1 cellular context compared by ENCODE assay signal in the genomic region with DNA sequence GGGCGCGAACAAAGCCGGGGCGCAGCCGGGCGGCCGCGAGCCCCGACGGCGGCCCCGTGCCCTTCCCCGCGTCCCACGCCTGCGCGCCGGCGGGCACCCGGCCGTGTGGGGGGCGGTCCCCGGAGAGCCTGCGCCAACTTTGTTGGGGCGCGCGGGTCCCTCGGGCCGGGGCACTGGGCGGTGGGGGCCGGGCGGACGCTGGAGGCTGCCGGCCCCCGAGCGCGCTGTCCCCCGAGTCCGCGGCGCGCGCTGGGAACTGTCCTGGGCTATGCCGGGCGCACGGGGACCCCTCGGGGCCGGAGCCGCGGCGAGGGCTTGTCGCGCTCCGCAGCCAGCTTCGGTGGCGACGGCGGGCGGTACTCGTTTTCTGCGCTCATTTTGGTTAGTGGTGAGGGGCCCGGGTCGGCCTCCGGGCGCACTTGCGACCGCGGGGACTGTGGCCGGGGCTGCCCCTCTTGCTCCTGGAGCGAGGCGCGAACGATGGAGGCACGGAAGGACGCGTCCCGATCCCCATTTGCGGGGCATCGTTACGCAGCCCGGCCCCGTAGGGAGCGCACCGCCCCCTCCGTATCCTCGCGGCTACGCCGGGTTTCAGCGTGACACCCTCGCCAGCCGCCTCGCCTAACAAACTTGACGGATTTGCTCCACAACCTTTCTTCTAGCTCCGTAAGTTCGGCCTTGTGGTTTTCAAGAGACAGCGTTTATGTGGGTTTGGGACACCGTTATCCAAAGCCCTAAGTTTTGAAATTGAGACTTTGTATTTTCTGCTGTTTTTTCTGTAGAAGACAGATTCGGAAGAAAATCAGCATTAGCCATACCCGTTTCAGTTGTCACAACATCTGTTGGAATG.
A peak's percentile ranks its signal among the peaks of the same experiment; 100 is the strongest.
TF ChIP-seq lines count a peak whose summit lies in the region.

No MANE protein-coding gene starts in this region.

TF ChIP-seq in HEK293, 187 proteins besides CTCF, POLR2A, EP300 and RAD21 (continued from another document and continues in another):
- TF ChIP-seq, protein P1, sequence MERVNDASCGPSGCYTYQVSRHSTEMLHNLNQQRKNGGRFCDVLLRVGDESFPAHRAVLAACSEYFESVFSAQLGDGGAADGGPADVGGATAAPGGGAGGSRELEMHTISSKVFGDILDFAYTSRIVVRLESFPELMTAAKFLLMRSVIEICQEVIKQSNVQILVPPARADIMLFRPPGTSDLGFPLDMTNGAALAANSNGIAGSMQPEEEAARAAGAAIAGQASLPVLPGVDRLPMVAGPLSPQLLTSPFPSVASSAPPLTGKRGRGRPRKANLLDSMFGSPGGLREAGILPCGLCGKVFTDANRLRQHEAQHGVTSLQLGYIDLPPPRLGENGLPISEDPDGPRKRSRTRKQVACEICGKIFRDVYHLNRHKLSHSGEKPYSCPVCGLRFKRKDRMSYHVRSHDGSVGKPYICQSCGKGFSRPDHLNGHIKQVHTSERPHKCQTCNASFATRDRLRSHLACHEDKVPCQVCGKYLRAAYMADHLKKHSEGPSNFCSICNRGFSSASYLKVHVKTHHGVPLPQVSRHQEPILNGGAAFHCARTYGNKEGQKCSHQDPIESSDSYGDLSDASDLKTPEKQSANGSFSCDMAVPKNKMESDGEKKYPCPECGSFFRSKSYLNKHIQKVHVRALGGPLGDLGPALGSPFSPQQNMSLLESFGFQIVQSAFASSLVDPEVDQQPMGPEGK (tag by site-specific recombination; IDR thresholded peaks at IDR 0.05) = peak; percentile 61
- TF ChIP-seq, protein P2, sequence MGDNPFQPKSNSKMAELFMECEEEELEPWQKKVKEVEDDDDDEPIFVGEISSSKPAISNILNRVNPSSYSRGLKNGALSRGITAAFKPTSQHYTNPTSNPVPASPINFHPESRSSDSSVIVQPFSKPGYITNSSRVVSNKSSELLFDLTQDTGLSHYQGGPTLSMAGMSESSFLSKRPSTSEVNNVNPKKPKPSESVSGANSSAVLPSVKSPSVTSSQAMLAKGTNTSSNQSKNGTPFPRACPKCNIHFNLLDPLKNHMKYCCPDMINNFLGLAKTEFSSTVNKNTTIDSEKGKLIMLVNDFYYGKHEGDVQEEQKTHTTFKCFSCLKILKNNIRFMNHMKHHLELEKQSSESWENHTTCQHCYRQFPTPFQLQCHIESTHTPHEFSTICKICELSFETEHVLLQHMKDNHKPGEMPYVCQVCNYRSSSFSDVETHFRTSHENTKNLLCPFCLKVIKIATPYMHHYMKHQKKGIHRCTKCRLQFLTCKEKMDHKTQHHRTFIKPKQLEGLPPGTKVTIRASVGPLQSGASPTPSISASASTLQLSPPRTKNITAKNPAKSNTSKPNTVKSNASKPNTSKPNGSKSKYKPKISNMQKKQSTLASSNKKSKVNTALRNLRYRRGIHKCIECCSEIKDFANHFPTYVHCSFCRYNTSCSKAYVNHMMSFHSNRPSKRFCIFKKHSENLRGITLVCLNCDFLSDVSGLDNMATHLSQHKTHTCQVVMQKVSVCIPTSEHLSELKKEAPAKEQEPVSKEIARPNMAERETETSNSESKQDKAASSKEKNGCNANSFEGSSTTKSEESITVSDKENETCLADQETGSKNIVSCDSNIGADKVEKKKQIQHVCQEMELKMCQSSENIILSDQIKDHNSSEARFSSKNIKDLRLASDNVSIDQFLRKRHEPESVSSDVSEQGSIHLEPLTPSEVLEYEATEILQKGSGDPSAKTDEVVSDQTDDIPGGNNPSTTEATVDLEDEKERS (tag by site-specific recombination; IDR thresholded peaks at IDR 0.05) = no peak
- TF ChIP-seq SCRT1 (tag by site-specific recombination; IDR thresholded peaks at IDR 0.05; ENCODE audit: borderline replicate concordance) = no peak
- no peak for TF ChIP-seq ZNF654 (tag by site-specific recombination; IDR thresholded peaks at IDR 0.05; ENCODE audit: low read depth)
- TF ChIP-seq ZIC2 (tag by site-specific recombination; IDR thresholded peaks at IDR 0.05) = peak; percentile 21; the same call in 1 of the 2 replicates
- TF ChIP-seq KLF16 (tag by site-specific recombination; IDR thresholded peaks at IDR 0.05) = peak; percentile 87
- TF ChIP-seq MZF1 (tag by site-specific recombination; IDR thresholded peaks at IDR 0.05; ENCODE audit: borderline replicate concordance) = peak; percentile 97
- no peak for TF ChIP-seq ZNF416 (tag by site-specific recombination; IDR thresholded peaks at IDR 0.05)
- no peak for TF ChIP-seq GFI1B (tag by site-specific recombination; IDR thresholded peaks at IDR 0.05)
- TF ChIP-seq, protein P3, sequence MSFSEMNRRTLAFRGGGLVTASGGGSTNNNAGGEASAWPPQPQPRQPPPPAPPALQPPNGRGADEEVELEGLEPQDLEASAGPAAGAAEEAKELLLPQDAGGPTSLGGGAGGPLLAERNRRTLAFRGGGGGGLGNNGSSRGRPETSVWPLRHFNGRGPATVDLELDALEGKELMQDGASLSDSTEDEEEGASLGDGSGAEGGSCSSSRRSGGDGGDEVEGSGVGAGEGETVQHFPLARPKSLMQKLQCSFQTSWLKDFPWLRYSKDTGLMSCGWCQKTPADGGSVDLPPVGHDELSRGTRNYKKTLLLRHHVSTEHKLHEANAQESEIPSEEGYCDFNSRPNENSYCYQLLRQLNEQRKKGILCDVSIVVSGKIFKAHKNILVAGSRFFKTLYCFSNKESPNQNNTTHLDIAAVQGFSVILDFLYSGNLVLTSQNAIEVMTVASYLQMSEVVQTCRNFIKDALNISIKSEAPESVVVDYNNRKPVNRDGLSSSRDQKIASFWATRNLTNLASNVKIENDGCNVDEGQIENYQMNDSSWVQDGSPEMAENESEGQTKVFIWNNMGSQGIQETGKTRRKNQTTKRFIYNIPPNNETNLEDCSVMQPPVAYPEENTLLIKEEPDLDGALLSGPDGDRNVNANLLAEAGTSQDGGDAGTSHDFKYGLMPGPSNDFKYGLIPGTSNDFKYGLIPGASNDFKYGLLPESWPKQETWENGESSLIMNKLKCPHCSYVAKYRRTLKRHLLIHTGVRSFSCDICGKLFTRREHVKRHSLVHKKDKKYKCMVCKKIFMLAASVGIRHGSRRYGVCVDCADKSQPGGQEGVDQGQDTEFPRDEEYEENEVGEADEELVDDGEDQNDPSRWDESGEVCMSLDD (tag by site-specific recombination; IDR thresholded peaks at IDR 0.05) = peak; percentile 78
- TF ChIP-seq, protein P4, sequence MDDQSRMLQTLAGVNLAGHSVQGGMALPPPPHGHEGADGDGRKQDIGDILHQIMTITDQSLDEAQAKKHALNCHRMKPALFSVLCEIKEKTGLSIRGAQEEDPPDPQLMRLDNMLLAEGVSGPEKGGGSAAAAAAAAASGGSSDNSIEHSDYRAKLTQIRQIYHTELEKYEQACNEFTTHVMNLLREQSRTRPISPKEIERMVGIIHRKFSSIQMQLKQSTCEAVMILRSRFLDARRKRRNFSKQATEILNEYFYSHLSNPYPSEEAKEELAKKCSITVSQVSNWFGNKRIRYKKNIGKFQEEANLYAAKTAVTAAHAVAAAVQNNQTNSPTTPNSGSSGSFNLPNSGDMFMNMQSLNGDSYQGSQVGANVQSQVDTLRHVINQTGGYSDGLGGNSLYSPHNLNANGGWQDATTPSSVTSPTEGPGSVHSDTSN (CRISPR knock-in tag; IDR thresholded peaks at IDR 0.05) = no peak
- no peak for TF ChIP-seq ZNF114 (tag by site-specific recombination; IDR thresholded peaks at IDR 0.05)
- no peak for TF ChIP-seq REPIN1 (tag by site-specific recombination; IDR thresholded peaks at IDR 0.05; ENCODE audit: low read depth)
- TF ChIP-seq ZBTB17 (tag by site-specific recombination; IDR thresholded peaks at IDR 0.05) = peak; percentile 46; the same call in 1 of the 2 replicates
- TF ChIP-seq ZNF843 (tag by site-specific recombination; IDR thresholded peaks at IDR 0.05) = 0 out of 2 replicates have a peak, but pooled peaks have one; percentile 30
- TF ChIP-seq ZNF248 (tag by site-specific recombination; IDR thresholded peaks at IDR 0.05) = no peak
- 0 out of 2 replicates have a peak, but pooled peaks have one; percentile 9 for TF ChIP-seq KLF1 (tag by site-specific recombination; IDR thresholded peaks at IDR 0.05)
- TF ChIP-seq ZNF341 (tag by site-specific recombination; IDR thresholded peaks at IDR 0.05; ENCODE audit: low read depth) = no peak
- no peak for TF ChIP-seq ZNF302 (tag by site-specific recombination; IDR thresholded peaks at IDR 0.05; ENCODE audit: low read depth)
- 0 out of 2 replicates have a peak, but pooled peaks have one; percentile 19 for TF ChIP-seq EGR2 (tag by site-specific recombination; IDR thresholded peaks at IDR 0.05; ENCODE audit: low read depth)
- no peak for TF ChIP-seq ZNF211 (tag by site-specific recombination; IDR thresholded peaks at IDR 0.05; ENCODE audit: low read depth)
- peak; percentile 91 for TF ChIP-seq ZNF335 (tag by site-specific recombination; conservative IDR thresholded peaks at IDR 0.05)
- peak; percentile 33; the same call in 1 of the 2 replicates for TF ChIP-seq SP3 (tag by site-specific recombination; IDR thresholded peaks at IDR 0.05)
- no peak for TF ChIP-seq ZNF558 (tag by site-specific recombination; IDR thresholded peaks at IDR 0.05)
- TF ChIP-seq ZNF214 (tag by site-specific recombination; IDR thresholded peaks at IDR 0.05; ENCODE audit: borderline replicate concordance) = no peak
- no peak for TF ChIP-seq ZNF791 (tag by site-specific recombination; IDR thresholded peaks at IDR 0.05)
- TF ChIP-seq ZNF184 (tag by site-specific recombination; IDR thresholded peaks at IDR 0.05) = no peak
- peak; percentile 92 for TF ChIP-seq GLIS2 (tag by site-specific recombination; IDR thresholded peaks at IDR 0.05)
- TF ChIP-seq ZNF600 (tag by site-specific recombination; IDR thresholded peaks at IDR 0.05) = peak; percentile 83
- TF ChIP-seq, protein P5, sequence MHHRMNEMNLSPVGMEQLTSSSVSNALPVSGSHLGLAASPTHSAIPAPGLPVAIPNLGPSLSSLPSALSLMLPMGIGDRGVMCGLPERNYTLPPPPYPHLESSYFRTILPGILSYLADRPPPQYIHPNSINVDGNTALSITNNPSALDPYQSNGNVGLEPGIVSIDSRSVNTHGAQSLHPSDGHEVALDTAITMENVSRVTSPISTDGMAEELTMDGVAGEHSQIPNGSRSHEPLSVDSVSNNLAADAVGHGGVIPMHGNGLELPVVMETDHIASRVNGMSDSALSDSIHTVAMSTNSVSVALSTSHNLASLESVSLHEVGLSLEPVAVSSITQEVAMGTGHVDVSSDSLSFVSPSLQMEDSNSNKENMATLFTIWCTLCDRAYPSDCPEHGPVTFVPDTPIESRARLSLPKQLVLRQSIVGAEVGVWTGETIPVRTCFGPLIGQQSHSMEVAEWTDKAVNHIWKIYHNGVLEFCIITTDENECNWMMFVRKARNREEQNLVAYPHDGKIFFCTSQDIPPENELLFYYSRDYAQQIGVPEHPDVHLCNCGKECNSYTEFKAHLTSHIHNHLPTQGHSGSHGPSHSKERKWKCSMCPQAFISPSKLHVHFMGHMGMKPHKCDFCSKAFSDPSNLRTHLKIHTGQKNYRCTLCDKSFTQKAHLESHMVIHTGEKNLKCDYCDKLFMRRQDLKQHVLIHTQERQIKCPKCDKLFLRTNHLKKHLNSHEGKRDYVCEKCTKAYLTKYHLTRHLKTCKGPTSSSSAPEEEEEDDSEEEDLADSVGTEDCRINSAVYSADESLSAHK (tag by site-specific recombination; IDR thresholded peaks at IDR 0.05) = no peak
- TF ChIP-seq, protein P6, sequence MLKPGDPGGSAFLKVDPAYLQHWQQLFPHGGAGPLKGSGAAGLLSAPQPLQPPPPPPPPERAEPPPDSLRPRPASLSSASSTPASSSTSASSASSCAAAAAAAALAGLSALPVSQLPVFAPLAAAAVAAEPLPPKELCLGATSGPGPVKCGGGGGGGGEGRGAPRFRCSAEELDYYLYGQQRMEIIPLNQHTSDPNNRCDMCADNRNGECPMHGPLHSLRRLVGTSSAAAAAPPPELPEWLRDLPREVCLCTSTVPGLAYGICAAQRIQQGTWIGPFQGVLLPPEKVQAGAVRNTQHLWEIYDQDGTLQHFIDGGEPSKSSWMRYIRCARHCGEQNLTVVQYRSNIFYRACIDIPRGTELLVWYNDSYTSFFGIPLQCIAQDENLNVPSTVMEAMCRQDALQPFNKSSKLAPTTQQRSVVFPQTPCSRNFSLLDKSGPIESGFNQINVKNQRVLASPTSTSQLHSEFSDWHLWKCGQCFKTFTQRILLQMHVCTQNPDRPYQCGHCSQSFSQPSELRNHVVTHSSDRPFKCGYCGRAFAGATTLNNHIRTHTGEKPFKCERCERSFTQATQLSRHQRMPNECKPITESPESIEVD (tag by site-specific recombination; IDR thresholded peaks at IDR 0.05) = no peak
- TF ChIP-seq HOXA7 (CRISPR knock-in tag; IDR thresholded peaks at IDR 0.05; ENCODE audit: borderline replicate concordance) = no peak
- TF ChIP-seq ZNF2 (tag by site-specific recombination; IDR thresholded peaks at IDR 0.05) = no peak
- no peak for TF ChIP-seq ZNF138 (tag by site-specific recombination; IDR thresholded peaks at IDR 0.05; ENCODE audit: borderline replicate concordance)
- TF ChIP-seq, protein P7, sequence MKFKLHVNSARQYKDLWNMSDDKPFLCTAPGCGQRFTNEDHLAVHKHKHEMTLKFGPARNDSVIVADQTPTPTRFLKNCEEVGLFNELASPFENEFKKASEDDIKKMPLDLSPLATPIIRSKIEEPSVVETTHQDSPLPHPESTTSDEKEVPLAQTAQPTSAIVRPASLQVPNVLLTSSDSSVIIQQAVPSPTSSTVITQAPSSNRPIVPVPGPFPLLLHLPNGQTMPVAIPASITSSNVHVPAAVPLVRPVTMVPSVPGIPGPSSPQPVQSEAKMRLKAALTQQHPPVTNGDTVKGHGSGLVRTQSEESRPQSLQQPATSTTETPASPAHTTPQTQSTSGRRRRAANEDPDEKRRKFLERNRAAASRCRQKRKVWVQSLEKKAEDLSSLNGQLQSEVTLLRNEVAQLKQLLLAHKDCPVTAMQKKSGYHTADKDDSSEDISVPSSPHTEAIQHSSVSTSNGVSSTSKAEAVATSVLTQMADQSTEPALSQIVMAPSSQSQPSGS (tag by site-specific recombination; IDR thresholded peaks at IDR 0.05; ENCODE audit: low read depth) = no peak
- TF ChIP-seq, protein P8, sequence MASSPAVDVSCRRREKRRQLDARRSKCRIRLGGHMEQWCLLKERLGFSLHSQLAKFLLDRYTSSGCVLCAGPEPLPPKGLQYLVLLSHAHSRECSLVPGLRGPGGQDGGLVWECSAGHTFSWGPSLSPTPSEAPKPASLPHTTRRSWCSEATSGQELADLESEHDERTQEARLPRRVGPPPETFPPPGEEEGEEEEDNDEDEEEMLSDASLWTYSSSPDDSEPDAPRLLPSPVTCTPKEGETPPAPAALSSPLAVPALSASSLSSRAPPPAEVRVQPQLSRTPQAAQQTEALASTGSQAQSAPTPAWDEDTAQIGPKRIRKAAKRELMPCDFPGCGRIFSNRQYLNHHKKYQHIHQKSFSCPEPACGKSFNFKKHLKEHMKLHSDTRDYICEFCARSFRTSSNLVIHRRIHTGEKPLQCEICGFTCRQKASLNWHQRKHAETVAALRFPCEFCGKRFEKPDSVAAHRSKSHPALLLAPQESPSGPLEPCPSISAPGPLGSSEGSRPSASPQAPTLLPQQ (tag by site-specific recombination; IDR thresholded peaks at IDR 0.05) = 0 out of 2 replicates have a peak, but pooled peaks have one; percentile 26
